15 cellular contexts compared by ENCODE assay signal in genomic region chr5:150318613-150319483, GRCh38. TPM values are rescaled to one million over a fixed set of nuclear protein-coding genes. Genes with fewer than 3 reads are reported as not detected.
DNase-seq lines count a peak whose midpoint lies in the region; ATAC-seq and TF ChIP-seq lines count a peak whose summit lies in the region.
"Had no signal": no experiment of that assay in that cellular context is flagged by ENCODE, and none has a peak within 500 bp of the region (broad histone marks: within the 10 kb centered on the region; RNA-seq: fewer than 3 reads in every experiment).

No MANE protein-coding gene starts in this region.

- no peak overlapping the region for H3K4me2 ChIP-seq in GM23338
- no peak overlapping the region for H3K4me2 ChIP-seq in osteoblast (ENCODE audit: insufficient read depth, low read length)

- no peak overlapping the region for H3K27ac Mint-ChIP-seq in GM23338
- H3K27ac Mint-ChIP-seq: activated B cell treated with CpG ODN at 0.5 μM for 24 hours had no signal

- H3K36me3 Mint-ChIP-seq in GM23338 (ENCODE audit: low read depth): no peaks in the 10 kb centered on the region

- H3K79me2 ChIP-seq in GM23338 (replicated peaks; ENCODE audit: insufficient read depth): no peaks in the 10 kb centered on the region
- no peaks in the 10 kb centered on the region for H3K79me2 ChIP-seq in osteoblast (ENCODE audit: insufficient read depth, low read length)

- no peaks in the 10 kb centered on the region for H3F3A ChIP-seq in GM23338 (replicated peaks; ENCODE audit: low read depth)

- H2AFZ ChIP-seq in GM23338 (peak overlapping the region; percentile 66; the same call in 1 of the 2 replicates), osteoblast (ENCODE audit: low read length) (peak overlapping the region; percentile 87)

- peaks cover 9% of the 10 kb centered on the region for H3K27me3 Mint-ChIP-seq in GM23338 (ENCODE audit: insufficient read depth, low read depth, poor library complexity)

- H3K4me1 ChIP-seq in GM23338 (ENCODE audit: insufficient read depth) (no peaks in the 10 kb centered on the region), RWPE2 (ENCODE audit: insufficient read depth, poor library complexity, severe bottlenecking) (peaks cover 63% of the 10 kb centered on the region), osteoblast (ENCODE audit: insufficient read depth, low read length) (peaks cover 44% of the 10 kb centered on the region)
- H3K4me1 ChIP-seq: right lobe of liver had no signal

- no peaks in the 10 kb centered on the region for H3K9me3 Mint-ChIP-seq in GM23338
- H3K9me3 Mint-ChIP-seq: activated B cell treated with CpG ODN at 0.5 μM for 24 hours had no signal

- DNase-seq in GM23338 (ENCODE audit: low spot score) (no peak), RWPE2 (ENCODE audit: low spot score) (peak; percentile 90), epithelial cell of prostate (ENCODE audit: low read depth, low spot score) (peak; percentile 88), osteoblast (ENCODE audit: insufficient read length, low spot score, missing footprints) (no peak), amniotic stem cell (lab: John Stamatoyannopoulos, UW) (no peak)
- DNase-seq in effector CD4-positive, alpha-beta T cell: no peak
- DNase-seq: activated B cell treated with CpG ODN at 0.5 μM for 24 hours, GDM1, HCEC 1CT, NCI-H187, NCI-H510A treated with DMSO at 0.1 percent for 48 hours, right lobe of liver had no signal

- H3K9me3 ChIP-seq in RWPE2 (ENCODE audit: severe bottlenecking) (no peaks in the 10 kb centered on the region), osteoblast (ENCODE audit: low read depth, low read length) (no peaks in the 10 kb centered on the region)
- H3K9me3 ChIP-seq: right lobe of liver had no signal

- H4K20me1 ChIP-seq in GM23338 (replicated peaks; ENCODE audit: insufficient read depth): no peaks in the 10 kb centered on the region
- H4K20me1 ChIP-seq in osteoblast (ENCODE audit: insufficient read depth, low read length): no peaks in the 10 kb centered on the region

- peaks cover 11% of the 10 kb centered on the region for H3K4me1 Mint-ChIP-seq in GM23338
- H3K4me1 Mint-ChIP-seq: activated B cell treated with CpG ODN at 0.5 μM for 24 hours had no signal

- TF ChIP-seq CTCF in GM23338 (conservative IDR thresholded peaks at IDR 0.05; ENCODE audit: low read depth in 2 of 2) (no peak), RWPE2 (IDR thresholded peaks at IDR 0.05; ENCODE audit: poor library complexity, severe bottlenecking) (no peak), osteoblast (IDR thresholded peaks at IDR 0.05; ENCODE audit: extremely low read depth, low read depth, low read length) (no peak)

- no peak overlapping the region for H3K27ac ChIP-seq in GM23338 (ENCODE audit: low read depth)
- peak overlapping the region; percentile 93 for H3K27ac ChIP-seq in RWPE2 (ENCODE audit: poor library complexity, severe bottlenecking)
- peak overlapping the region; percentile 89 for H3K27ac ChIP-seq in epithelial cell of prostate
- peak overlapping the region; percentile 94 for H3K27ac ChIP-seq in osteoblast (ENCODE audit: low read depth, low read length)
- H3K27ac ChIP-seq: right lobe of liver had no signal

- no peaks in the 10 kb centered on the region for H3K9me2 ChIP-seq in GM23338 (ENCODE audit: insufficient read depth)

- ATAC-seq in GM23338 (peak; percentile 53), RWPE2 (ENCODE audit: low read depth) (peak; percentile 54), HG03520 (IDR thresholded peaks at IDR 0.05; ENCODE audit: unreplicated experiment) (no peak), GM21447 (IDR thresholded peaks at IDR 0.05; ENCODE audit: unreplicated experiment) (no peak)
- ATAC-seq: right lobe of liver had no signal

- no peaks in the 10 kb centered on the region for H3K36me3 ChIP-seq in GM23338 (ENCODE audit: insufficient read depth)
- H3K36me3 ChIP-seq in RWPE2 (ENCODE audit: low read depth): no peaks in the 10 kb centered on the region
- H3K36me3 ChIP-seq in osteoblast (ENCODE audit: insufficient read depth, low read length): no peaks in the 10 kb centered on the region
- H3K36me3 ChIP-seq: right lobe of liver had no signal

- H3K4me3 Mint-ChIP-seq in GM23338: no peak overlapping the region
- H3K4me3 Mint-ChIP-seq: activated B cell treated with CpG ODN at 0.5 μM for 24 hours had no signal

- H3K27me3 ChIP-seq in GM23338 (ENCODE audit: insufficient read depth) (no peaks in the 10 kb centered on the region), RWPE2 (ENCODE audit: insufficient read depth, poor library complexity, severe bottlenecking) (no peaks in the 10 kb centered on the region), osteoblast (ENCODE audit: insufficient read depth, low read length) (no peaks in the 10 kb centered on the region)
- H3K27me3 ChIP-seq: right lobe of liver had no signal

- no peak overlapping the region for H3K4me3 ChIP-seq in GM23338
- no peak overlapping the region for H3K4me3 ChIP-seq in RWPE2 (ENCODE audit: severe bottlenecking)
- H3K4me3 ChIP-seq in osteoblast (ENCODE audit: insufficient read depth, low read length): no peak overlapping the region
- H3K4me3 ChIP-seq: right lobe of liver had no signal

TF ChIP-seq in GM23338, 12 proteins besides CTCF, POLR2A, EP300 and RAD21 (continues in another document):
- TF ChIP-seq JUNB (IDR thresholded peaks at IDR 0.05; ENCODE audit: unreplicated experiment) (no peak), NANOG (IDR thresholded peaks at IDR 0.05; ENCODE audit: borderline replicate concordance) (no peak), ETS1 (IDR thresholded peaks at IDR 0.05) (no peak), ZNF331 (CRISPR knock-in tag; IDR thresholded peaks at IDR 0.05; ENCODE audit: low read depth) (no peak), EZH2phosphoT487 (IDR thresholded peaks at IDR 0.05; ENCODE audit: unreplicated experiment) (no peak), EZH2 (IDR thresholded peaks at IDR 0.05; ENCODE audit: low read depth, unreplicated experiment) (no peak), CREB1 (CRISPR knock-in tag; IDR thresholded peaks at IDR 0.05; ENCODE audit: low read depth) (no peak), POLR2AphosphoS5 (IDR thresholded peaks at IDR 0.05; ENCODE audit: low read depth) (no peak), ZNF114 (CRISPR knock-in tag; IDR thresholded peaks at IDR 0.05) (no peak)

RNA-seq across cellular contexts. Expression of gene ARSI, which starts 16.1 kb away (rescaled TPM):
- total RNA-seq in GM23338 (2014; rRNA removed; shearing (Covaris generic)): 6.9 and 7.1 TPM in 2 replicates
- polyA plus RNA-seq in GM23338 (2016; fragmentation: Nextera tagmentation; extraction: Ambion mirVana): 0.99 and 1.6 TPM in 2 replicates
- 4.7 and 6.5 TPM in 2 replicates for total RNA-seq in osteoblast
- total RNA-seq: activated B cell treated with CpG ODN at 0.5 μM for 24 hours, HT-29 had no signal

RNA-seq across cellular contexts. Expression of gene CAMK2A, which starts 29.3 kb away (rescaled TPM):
- total RNA-seq in GM23338 (2014; rRNA removed; shearing (Covaris generic)): not detected in 2 replicates
- 0.18 TPM in 1 of 2 replicates, not detected in the other for polyA plus RNA-seq in GM23338 (2016; fragmentation: Nextera tagmentation; extraction: Ambion mirVana)
- 0.36 and 0.88 TPM in 2 replicates for total RNA-seq in osteoblast
- total RNA-seq: activated B cell treated with CpG ODN at 0.5 μM for 24 hours, HT-29 had no signal

RNA-seq across cellular contexts. Expression of gene TCOF1, which starts 38.6 kb away (rescaled TPM):
- 152 and 165 TPM in 2 replicates for total RNA-seq in GM23338 (2014; rRNA removed; shearing (Covaris generic))
- 83.4 and 86.8 TPM in 2 replicates for polyA plus RNA-seq in GM23338 (2016; fragmentation: Nextera tagmentation; extraction: Ambion mirVana)
- total RNA-seq in osteoblast: 12.3 and 12.4 TPM in 2 replicates

Comparison
In these comparisons a context has a peak if more than half of its experiments do, and no peak if none do; other contexts are left out.
1. ATAC-seq: peak in GM23338 (single experiment) and RWPE2 (single experiment); none in HG03520 (single experiment) and GM21447 (single experiment).
2. DNase-seq: peak in RWPE2 (single experiment) and epithelial cell of prostate (single experiment); none in GM23338 (single experiment), osteoblast (single experiment), amniotic stem cell (single experiment) and effector CD4-positive, alpha-beta T cell (single experiment).
3. RNA of gene TCOF1, which starts 38.6 kb away (total RNA-seq): 152 to 165 TPM in GM23338; 12.3 to 12.4 TPM in osteoblast; every median in the first group is over 10 times any median in the second.